In genomic region chr16:65523258-65523950, GRCh38 we compare ENCODE assay signal across 21 cellular contexts.
DNase-seq lines count a peak whose midpoint lies in the region; ATAC-seq and TF ChIP-seq lines count a peak whose summit lies in the region.
"Had no signal": no experiment of that assay in that cellular context is flagged by ENCODE, and none has a peak within 500 bp of the region (broad histone marks: within the 10 kb centered on the region; RNA-seq: fewer than 3 reads in every experiment).

No MANE protein-coding gene starts in this region.

- no peak for TF ChIP-seq POLR2A in Peyer's patch (IDR thresholded peaks at IDR 0.05)

- H3K4me3 ChIP-seq in iPS-20b (ENCODE audit: low read length) (peak overlapping the region; percentile 27; the same call in 1 of the 2 replicates), trophoblast cell (ENCODE audit: low read depth, low read length) (no peak overlapping the region), Peyer's patch (no peak overlapping the region)
- H3K4me3 ChIP-seq: GM12878, SK-N-MC had no signal

- H3K14ac ChIP-seq in trophoblast cell (ENCODE audit: low read length), result peak overlapping the region; percentile 8

- peak overlapping the region; percentile 58 for H3K18ac ChIP-seq in trophoblast cell (ENCODE audit: low read length)

- H3K9ac ChIP-seq in iPS-20b (ENCODE audit: low read depth, low read length) (no peak overlapping the region), trophoblast cell (ENCODE audit: low read length) (no peak overlapping the region)
- H3K9ac ChIP-seq: KMS-11 had no signal

- H3K27ac ChIP-seq in iPS-20b (ENCODE audit: low read length), result no peak overlapping the region
- no peak overlapping the region for H3K27ac ChIP-seq in trophoblast cell (ENCODE audit: low read depth, low read length)
- H3K27ac ChIP-seq in Peyer's patch, result no peak overlapping the region
- H3K27ac ChIP-seq: KMS-11, SK-N-MC had no signal

- H2AK5ac ChIP-seq in trophoblast cell (ENCODE audit: low read length), result peak overlapping the region; percentile 52

- no peaks in the 10 kb centered on the region for H3K9me3 ChIP-seq in iPS-20b (ENCODE audit: insufficient read depth, low read depth, low read length)
- peaks cover 2% of the 10 kb centered on the region for H3K9me3 ChIP-seq in trophoblast cell (ENCODE audit: insufficient read depth, low read depth, low read length)
- no peaks in the 10 kb centered on the region for H3K9me3 ChIP-seq in Peyer's patch
- H3K9me3 ChIP-seq: BE2C had no signal

- peak overlapping the region; percentile 23 for H3K4ac ChIP-seq in trophoblast cell (ENCODE audit: low read depth, low read length)

- TF ChIP-seq CTCF in Peyer's patch (IDR thresholded peaks at IDR 0.05), result no peak

- no peaks in the 10 kb centered on the region for H3K79me2 ChIP-seq in trophoblast cell (ENCODE audit: control insufficient read depth, insufficient read depth, low read length, poor library complexity)

- peak overlapping the region; percentile 26 for H2BK12ac ChIP-seq in trophoblast cell (ENCODE audit: low read length)

- H3K4me1 ChIP-seq in iPS-20b (ENCODE audit: insufficient read depth, low read length), result peaks cover 31% of the 10 kb centered on the region
- H3K4me1 ChIP-seq in trophoblast cell (ENCODE audit: control insufficient read depth in 1 of 2, insufficient read depth in 2 of 2, low read length in 2 of 2), result peaks cover 13 to 22% of the 10 kb centered on the region in 2 experiments
- no peaks in the 10 kb centered on the region for H3K4me1 ChIP-seq in Peyer's patch
- H3K4me1 ChIP-seq: BE2C had no signal

- peak overlapping the region; percentile 83 for H2BK5ac ChIP-seq in trophoblast cell (ENCODE audit: low read depth, low read length, poor library complexity)

- H2AFZ ChIP-seq in trophoblast cell (ENCODE audit: insufficient read depth, low read length, poor library complexity), result no peak overlapping the region

- H4K91ac ChIP-seq in trophoblast cell (ENCODE audit: low read depth, low read length), result peak overlapping the region; percentile 63

- H3K36me3 ChIP-seq in iPS-20b (ENCODE audit: insufficient read depth, low read depth, low read length) (no peaks in the 10 kb centered on the region), trophoblast cell (ENCODE audit: control insufficient read depth in 1 of 2, insufficient read depth in 2 of 2, low read length in 2 of 2) (no peaks in the 10 kb centered on the region), Peyer's patch (no peaks in the 10 kb centered on the region)
- H3K36me3 ChIP-seq: BE2C had no signal

- no peak overlapping the region for H3K4me2 ChIP-seq in trophoblast cell (ENCODE audit: low read length)
- H3K4me2 ChIP-seq: KMS-11 had no signal

- no peak overlapping the region for H4K12ac ChIP-seq in trophoblast cell (ENCODE audit: low read depth, low read length)

- peak; percentile 12 for DNase-seq in NCI-H1092 treated with DMSO at 0.1 percent for 48 hours (lab: John Stamatoyannopoulos, UW)
- DNase-seq in NCI-H1092 (lab: John Stamatoyannopoulos, UW), result no peak
- peak; percentile 7 for DNase-seq in NCI-H345 treated with DMSO at 0.1 percent for 48 hours (lab: John Stamatoyannopoulos, UW; ENCODE audit: unreplicated experiment)
- no peak for DNase-seq in trophoblast cell
- DNase-seq in Peyer's patch, result no peak
- DNase-seq in DMS 273 (lab: John Stamatoyannopoulos, UW; ENCODE audit: unreplicated experiment), result no peak
- DNase-seq: 8988T; BE2C; CD8-positive, alpha-beta T cell; DND-41; NCI-H1048; NCI-H1694; NCI-H2107; NCI-H446 had no signal

- H3K79me1 ChIP-seq in trophoblast cell (ENCODE audit: low read length), result peaks cover 36% of the 10 kb centered on the region

- no peak for ATAC-seq in activated CD4-positive, CD25-positive, alpha-beta regulatory T cell treated with anti-CD3 and anti-CD28 coated beads, Interleukin-2, amount 50 U/mL, for 24 hours
- ATAC-seq: CD8-positive, alpha-beta T cell; GM12878; Panc1; Right ventricle myocardium inferior had no signal

- peak overlapping the region; percentile 49 for H2BK120ac ChIP-seq in trophoblast cell (ENCODE audit: insufficient read depth, low read length, poor library complexity)

- H4K8ac ChIP-seq in trophoblast cell (ENCODE audit: low read depth, low read length), result no peak overlapping the region

- H3K27me3 ChIP-seq in iPS-20b (ENCODE audit: insufficient read depth, low read length) (no peaks in the 10 kb centered on the region), trophoblast cell (ENCODE audit: insufficient read depth, low read length) (no peaks in the 10 kb centered on the region), Peyer's patch (no peaks in the 10 kb centered on the region)
- H3K27me3 ChIP-seq: BE2C had no signal

- WGBS in trophoblast cell (ENCODE audit: extremely low coverage, insufficient coverage, insufficient read length), result no CpG with 5 or more reads among the region's 6 CpGs

- no peak overlapping the region for H3K23ac ChIP-seq in trophoblast cell (ENCODE audit: low read length)

Comparison
In these comparisons a context has a peak if more than half of its experiments do, and no peak if none do; other contexts are left out.
1. DNase-seq: peak in NCI-H1092 treated with DMSO at 0.1 percent for 48 hours (single experiment) and NCI-H345 treated with DMSO at 0.1 percent for 48 hours (single experiment); none in NCI-H1092 (single experiment), trophoblast cell (0 of 2), Peyer's patch (0 of 3) and DMS 273 (single experiment).